Comparison of ENCODE assay signal across 1 cellular context in the genomic region with DNA sequence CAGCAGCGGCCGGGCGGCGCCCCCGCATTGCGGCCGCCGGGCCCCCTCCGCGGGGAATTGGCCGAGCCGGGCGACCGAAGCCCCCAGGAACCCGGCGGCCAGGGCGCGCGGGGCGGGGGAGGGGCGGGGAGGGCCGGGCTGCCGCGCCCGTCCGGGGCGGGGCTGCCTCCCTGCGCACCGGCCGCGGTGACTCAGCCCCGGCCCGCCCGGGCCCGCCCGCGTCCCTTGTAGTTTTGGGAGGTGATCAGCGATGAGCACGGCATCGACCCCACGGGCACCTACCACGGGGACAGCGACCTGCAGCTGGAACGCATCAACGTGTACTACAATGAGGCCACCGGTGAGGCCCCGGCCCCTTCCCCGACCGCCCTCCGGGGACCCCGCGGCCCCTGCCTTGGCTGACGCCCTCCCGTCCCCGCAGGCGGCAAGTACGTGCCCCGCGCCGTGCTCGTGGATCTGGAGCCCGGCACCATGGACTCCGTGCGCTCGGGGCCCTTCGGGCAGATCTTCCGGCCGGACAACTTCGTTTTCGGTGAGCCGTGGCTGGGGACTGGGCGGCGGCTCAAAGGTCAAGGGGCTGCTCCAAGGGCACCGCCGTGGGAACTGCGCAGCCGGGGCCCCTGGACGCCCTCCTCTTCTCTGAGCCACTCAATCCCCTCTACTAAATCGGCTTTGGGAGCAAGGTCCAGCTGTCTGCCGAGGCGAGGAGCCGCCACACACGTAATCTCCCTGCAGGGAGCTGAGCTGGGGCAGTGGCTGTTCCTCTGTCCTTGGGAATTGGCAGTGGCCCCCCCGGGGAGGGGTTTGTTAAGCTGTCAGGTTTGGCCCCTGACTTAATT.
TF ChIP-seq lines count a peak whose summit lies in the region.

No MANE protein-coding gene starts in this region.

TF ChIP-seq in K562, 482 proteins besides CTCF, POLR2A, EP300 and RAD21 (continued from another document and continues in another):
- TF ChIP-seq, protein P1, sequence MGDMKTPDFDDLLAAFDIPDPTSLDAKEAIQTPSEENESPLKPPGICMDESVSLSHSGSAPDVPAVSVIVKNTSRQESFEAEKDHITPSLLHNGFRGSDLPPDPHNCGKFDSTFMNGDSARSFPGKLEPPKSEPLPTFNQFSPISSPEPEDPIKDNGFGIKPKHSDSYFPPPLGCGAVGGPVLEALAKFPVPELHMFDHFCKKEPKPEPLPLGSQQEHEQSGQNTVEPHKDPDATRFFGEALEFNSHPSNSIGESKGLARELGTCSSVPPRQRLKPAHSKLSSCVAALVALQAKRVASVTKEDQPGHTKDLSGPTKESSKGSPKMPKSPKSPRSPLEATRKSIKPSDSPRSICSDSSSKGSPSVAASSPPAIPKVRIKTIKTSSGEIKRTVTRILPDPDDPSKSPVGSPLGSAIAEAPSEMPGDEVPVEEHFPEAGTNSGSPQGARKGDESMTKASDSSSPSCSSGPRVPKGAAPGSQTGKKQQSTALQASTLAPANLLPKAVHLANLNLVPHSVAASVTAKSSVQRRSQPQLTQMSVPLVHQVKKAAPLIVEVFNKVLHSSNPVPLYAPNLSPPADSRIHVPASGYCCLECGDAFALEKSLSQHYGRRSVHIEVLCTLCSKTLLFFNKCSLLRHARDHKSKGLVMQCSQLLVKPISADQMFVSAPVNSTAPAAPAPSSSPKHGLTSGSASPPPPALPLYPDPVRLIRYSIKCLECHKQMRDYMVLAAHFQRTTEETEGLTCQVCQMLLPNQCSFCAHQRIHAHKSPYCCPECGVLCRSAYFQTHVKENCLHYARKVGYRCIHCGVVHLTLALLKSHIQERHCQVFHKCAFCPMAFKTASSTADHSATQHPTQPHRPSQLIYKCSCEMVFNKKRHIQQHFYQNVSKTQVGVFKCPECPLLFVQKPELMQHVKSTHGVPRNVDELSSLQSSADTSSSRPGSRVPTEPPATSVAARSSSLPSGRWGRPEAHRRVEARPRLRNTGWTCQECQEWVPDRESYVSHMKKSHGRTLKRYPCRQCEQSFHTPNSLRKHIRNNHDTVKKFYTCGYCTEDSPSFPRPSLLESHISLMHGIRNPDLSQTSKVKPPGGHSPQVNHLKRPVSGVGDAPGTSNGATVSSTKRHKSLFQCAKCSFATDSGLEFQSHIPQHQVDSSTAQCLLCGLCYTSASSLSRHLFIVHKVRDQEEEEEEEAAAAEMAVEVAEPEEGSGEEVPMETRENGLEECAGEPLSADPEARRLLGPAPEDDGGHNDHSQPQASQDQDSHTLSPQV (IDR thresholded peaks at IDR 0.05), result no peak
- TF ChIP-seq ZNF165 (CRISPR knock-in tag; IDR thresholded peaks at IDR 0.05; ENCODE audit: borderline replicate concordance) (no peak), ESRRB (CRISPR knock-in tag; IDR thresholded peaks at IDR 0.05; ENCODE audit: borderline replicate concordance) (no peak), PHF8 (IDR thresholded peaks at IDR 0.05; ENCODE audit: borderline replicate concordance, low read length) (no peak), MAZ (CRISPR knock-in tag; conservative IDR thresholded peaks at IDR 0.05 in 1 of 2, IDR thresholded peaks at IDR 0.05 in 1 of 2) (0 out of 4 replicates have a peak, but pooled peaks of 1 of the 2 experiments have one; percentile 28), PHTF2 (CRISPR knock-in tag; IDR thresholded peaks at IDR 0.05) (no peak), ZFP30 (CRISPR knock-in tag; IDR thresholded peaks at IDR 0.05; ENCODE audit: borderline replicate concordance) (no peak), BRCA1 (IDR thresholded peaks at IDR 0.05) (no peak), BRCA1 (CRISPR knock-in tag; IDR thresholded peaks at IDR 0.05) (no peak), KAT8 (IDR thresholded peaks at IDR 0.05; ENCODE audit: low read depth) (no peak), ERF (CRISPR knock-in tag; IDR thresholded peaks at IDR 0.05) (no peak), ESRRA (IDR thresholded peaks at IDR 0.05; ENCODE audit: borderline replicate concordance, low read depth) (peak; percentile 56), SMAD2 (IDR thresholded peaks at IDR 0.05; ENCODE audit: low read depth, low read length) (no peak), YBX1 (IDR thresholded peaks at IDR 0.05) (no peak), CHD4 (IDR thresholded peaks at IDR 0.05; ENCODE audit: insufficient read depth, insufficient replicate concordance, low read depth, low read length, poor library complexity, severe bottlenecking) (no peak), NRF1 (conservative IDR thresholded peaks at IDR 0.05 in 1 of 2, IDR thresholded peaks at IDR 0.05 in 1 of 2) (peak; percentile 22 to 27; a peak in 2 of 4 replicates), PTBP1 (IDR thresholded peaks at IDR 0.05; ENCODE audit: low read depth, low read length) (no peak; the same call in 1 of the 2 replicates), ZC3H4 (CRISPR knock-in tag; IDR thresholded peaks at IDR 0.05; ENCODE audit: borderline replicate concordance) (0 out of 2 replicates have a peak, but pooled peaks have one; percentile 5), ZZZ3 (IDR thresholded peaks at IDR 0.05) (no peak), CAMTA2 (CRISPR knock-in tag; conservative IDR thresholded peaks at IDR 0.05) (no peak), EWSR1 (IDR thresholded peaks at IDR 0.05; ENCODE audit: borderline replicate concordance, low read depth, partially characterized antibody) (no peak), ZNF140 (CRISPR knock-in tag; IDR thresholded peaks at IDR 0.05) (no peak), XRCC4 (IDR thresholded peaks at IDR 0.05; ENCODE audit: extremely low read depth, insufficient read depth, insufficient read length) (no peak), DMBX1 (CRISPR knock-in tag; IDR thresholded peaks at IDR 0.05; ENCODE audit: borderline replicate concordance) (no peak), ZNF707 (CRISPR knock-in tag; conservative IDR thresholded peaks at IDR 0.05) (no peak), FIP1L1 (IDR thresholded peaks at IDR 0.05; ENCODE audit: low read depth, low read length, poor library complexity, severe bottlenecking) (peak; percentile 16), CBFA2T3 (IDR thresholded peaks at IDR 0.05) (no peak), HMG20B (CRISPR knock-in tag; IDR thresholded peaks at IDR 0.05) (no peak)
- TF ChIP-seq, protein P2, sequence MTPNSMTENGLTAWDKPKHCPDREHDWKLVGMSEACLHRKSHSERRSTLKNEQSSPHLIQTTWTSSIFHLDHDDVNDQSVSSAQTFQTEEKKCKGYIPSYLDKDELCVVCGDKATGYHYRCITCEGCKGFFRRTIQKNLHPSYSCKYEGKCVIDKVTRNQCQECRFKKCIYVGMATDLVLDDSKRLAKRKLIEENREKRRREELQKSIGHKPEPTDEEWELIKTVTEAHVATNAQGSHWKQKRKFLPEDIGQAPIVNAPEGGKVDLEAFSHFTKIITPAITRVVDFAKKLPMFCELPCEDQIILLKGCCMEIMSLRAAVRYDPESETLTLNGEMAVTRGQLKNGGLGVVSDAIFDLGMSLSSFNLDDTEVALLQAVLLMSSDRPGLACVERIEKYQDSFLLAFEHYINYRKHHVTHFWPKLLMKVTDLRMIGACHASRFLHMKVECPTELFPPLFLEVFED (CRISPR knock-in tag; conservative IDR thresholded peaks at IDR 0.05), result no peak
- TF ChIP-seq, protein P3, sequence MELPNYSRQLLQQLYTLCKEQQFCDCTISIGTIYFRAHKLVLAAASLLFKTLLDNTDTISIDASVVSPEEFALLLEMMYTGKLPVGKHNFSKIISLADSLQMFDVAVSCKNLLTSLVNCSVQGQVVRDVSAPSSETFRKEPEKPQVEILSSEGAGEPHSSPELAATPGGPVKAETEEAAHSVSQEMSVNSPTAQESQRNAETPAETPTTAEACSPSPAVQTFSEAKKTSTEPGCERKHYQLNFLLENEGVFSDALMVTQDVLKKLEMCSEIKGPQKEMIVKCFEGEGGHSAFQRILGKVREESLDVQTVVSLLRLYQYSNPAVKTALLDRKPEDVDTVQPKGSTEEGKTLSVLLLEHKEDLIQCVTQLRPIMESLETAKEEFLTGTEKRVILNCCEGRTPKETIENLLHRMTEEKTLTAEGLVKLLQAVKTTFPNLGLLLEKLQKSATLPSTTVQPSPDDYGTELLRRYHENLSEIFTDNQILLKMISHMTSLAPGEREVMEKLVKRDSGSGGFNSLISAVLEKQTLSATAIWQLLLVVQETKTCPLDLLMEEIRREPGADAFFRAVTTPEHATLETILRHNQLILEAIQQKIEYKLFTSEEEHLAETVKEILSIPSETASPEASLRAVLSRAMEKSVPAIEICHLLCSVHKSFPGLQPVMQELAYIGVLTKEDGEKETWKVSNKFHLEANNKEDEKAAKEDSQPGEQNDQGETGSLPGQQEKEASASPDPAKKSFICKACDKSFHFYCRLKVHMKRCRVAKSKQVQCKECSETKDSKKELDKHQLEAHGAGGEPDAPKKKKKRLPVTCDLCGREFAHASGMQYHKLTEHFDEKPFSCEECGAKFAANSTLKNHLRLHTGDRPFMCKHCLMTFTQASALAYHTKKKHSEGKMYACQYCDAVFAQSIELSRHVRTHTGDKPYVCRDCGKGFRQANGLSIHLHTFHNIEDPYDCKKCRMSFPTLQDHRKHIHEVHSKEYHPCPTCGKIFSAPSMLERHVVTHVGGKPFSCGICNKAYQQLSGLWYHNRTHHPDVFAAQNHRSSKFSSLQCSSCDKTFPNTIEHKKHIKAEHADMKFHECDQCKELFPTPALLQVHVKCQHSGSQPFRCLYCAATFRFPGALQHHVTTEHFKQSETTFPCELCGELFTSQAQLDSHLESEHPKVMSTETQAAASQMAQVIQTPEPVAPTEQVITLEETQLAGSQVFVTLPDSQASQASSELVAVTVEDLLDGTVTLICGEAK (IDR thresholded peaks at IDR 0.05), result no peak
- TF ChIP-seq, protein P3 (CRISPR knock-in tag; IDR thresholded peaks at IDR 0.05), result no peak
- TF ChIP-seq, protein P4, sequence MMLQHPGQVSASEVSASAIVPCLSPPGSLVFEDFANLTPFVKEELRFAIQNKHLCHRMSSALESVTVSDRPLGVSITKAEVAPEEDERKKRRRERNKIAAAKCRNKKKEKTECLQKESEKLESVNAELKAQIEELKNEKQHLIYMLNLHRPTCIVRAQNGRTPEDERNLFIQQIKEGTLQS (IDR thresholded peaks at IDR 0.05), result peak; percentile 47
- TF ChIP-seq, protein P4 (CRISPR knock-in tag; conservative IDR thresholded peaks at IDR 0.05), result 0 out of 2 replicates have a peak, but pooled peaks have one; percentile 2
- TF ChIP-seq, protein P5, sequence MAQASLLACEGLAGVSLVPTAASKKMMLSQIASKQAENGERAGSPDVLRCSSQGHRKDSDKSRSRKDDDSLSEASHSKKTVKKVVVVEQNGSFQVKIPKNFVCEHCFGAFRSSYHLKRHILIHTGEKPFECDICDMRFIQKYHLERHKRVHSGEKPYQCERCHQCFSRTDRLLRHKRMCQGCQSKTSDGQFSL (CRISPR knock-in tag; IDR thresholded peaks at IDR 0.05), result no peak
- TF ChIP-seq, protein P5 (tag; IDR thresholded peaks at IDR 0.05), result no peak
- TF ChIP-seq, protein P6, sequence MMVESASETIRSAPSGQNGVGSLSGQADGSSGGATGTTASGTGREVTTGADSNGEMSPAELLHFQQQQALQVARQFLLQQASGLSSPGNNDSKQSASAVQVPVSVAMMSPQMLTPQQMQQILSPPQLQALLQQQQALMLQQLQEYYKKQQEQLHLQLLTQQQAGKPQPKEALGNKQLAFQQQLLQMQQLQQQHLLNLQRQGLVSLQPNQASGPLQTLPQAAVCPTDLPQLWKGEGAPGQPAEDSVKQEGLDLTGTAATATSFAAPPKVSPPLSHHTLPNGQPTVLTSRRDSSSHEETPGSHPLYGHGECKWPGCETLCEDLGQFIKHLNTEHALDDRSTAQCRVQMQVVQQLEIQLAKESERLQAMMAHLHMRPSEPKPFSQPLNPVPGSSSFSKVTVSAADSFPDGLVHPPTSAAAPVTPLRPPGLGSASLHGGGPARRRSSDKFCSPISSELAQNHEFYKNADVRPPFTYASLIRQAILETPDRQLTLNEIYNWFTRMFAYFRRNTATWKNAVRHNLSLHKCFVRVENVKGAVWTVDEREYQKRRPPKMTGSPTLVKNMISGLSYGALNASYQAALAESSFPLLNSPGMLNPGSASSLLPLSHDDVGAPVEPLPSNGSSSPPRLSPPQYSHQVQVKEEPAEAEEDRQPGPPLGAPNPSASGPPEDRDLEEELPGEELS (CRISPR knock-in tag; IDR thresholded peaks at IDR 0.05; ENCODE audit: borderline replicate concordance), result 0 out of 2 replicates have a peak, but pooled peaks have one; percentile 27
- TF ChIP-seq, protein P7, sequence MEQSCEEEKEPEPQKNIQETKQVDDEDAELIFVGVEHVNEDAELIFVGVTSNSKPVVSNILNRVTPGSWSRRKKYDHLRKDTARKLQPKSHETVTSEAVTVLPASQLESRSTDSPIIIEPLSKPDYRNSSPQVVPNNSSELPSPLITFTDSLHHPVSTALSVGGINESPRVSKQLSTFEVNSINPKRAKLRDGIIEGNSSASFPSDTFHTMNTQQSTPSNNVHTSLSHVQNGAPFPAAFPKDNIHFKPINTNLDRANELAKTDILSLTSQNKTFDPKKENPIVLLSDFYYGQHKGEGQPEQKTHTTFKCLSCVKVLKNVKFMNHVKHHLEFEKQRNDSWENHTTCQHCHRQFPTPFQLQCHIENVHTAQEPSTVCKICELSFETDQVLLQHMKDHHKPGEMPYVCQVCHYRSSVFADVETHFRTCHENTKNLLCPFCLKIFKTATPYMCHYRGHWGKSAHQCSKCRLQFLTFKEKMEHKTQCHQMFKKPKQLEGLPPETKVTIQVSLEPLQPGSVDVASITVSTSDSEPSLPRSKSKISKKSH (CRISPR knock-in tag; IDR thresholded peaks at IDR 0.05), result no peak
